ENCODE assay signal across 8 cellular contexts in genomic region chr3:111859974-111860859, GRCh38. TPM values are rescaled to one million over a fixed set of nuclear protein-coding genes. Genes with fewer than 3 reads are reported as not detected.
DNase-seq lines count a peak whose midpoint lies in the region; ATAC-seq and TF ChIP-seq lines count a peak whose summit lies in the region.

No MANE protein-coding gene starts in this region.

- H3K27me3 ChIP-seq in HUES48 (ENCODE audit: control insufficient read depth, insufficient read depth, low read length), result peaks cover 56% of the 10 kb centered on the region
- H3K27me3 ChIP-seq in Panc1 (ENCODE audit: control insufficient read depth, insufficient read depth, low read length), result peaks cover 9% of the 10 kb centered on the region

- peaks cover 0 to 2% of the 10 kb centered on the region in 2 donors for H3K27me3 Mint-ChIP-seq in natural killer cell treated with Interleukin-12 subunit alpha and Interleukin-12 subunit beta and Interleukin-15 and Interleukin-18, amount 100 ng/mL, for 72 hours

- in situ Hi-C loops in Panc1 (cut with HindIII; ENCODE audit: low pct_unique_long_range_greater_than_20kb, low sequenced_read_pairs), result no loop called here

- H3K4me3 ChIP-seq in HUES48 (ENCODE audit: low read depth, low read length) (peak overlapping the region; percentile 76), Panc1 (ENCODE audit: low read depth in 2 of 2, low read length in 2 of 2) (peak overlapping the region; percentile 52 to 83), fibroblast of pulmonary artery (replicated peaks; ENCODE audit: low read depth, low read length) (peak overlapping the region; percentile 90)

- H3K36me3 ChIP-seq in HUES48 (ENCODE audit: control insufficient read depth, insufficient read depth, low read length), result no peaks in the 10 kb centered on the region
- no peaks in the 10 kb centered on the region for H3K36me3 ChIP-seq in Panc1 (ENCODE audit: control insufficient read depth, insufficient read depth, low read length)

- H3K9ac ChIP-seq in HUES48 (ENCODE audit: low read depth, low read length), result peak overlapping the region; percentile 10; the same call in 1 of the 2 replicates

- H3K4me3 Mint-ChIP-seq in natural killer cell treated with Interleukin-12 subunit alpha and Interleukin-12 subunit beta and Interleukin-15 and Interleukin-18, amount 100 ng/mL, for 72 hours, result peak overlapping the region; percentile 88

- ATAC-seq in GM21526 (IDR thresholded peaks at IDR 0.05; ENCODE audit: low FRiP score, unreplicated experiment), result peak; percentile 92
- ATAC-seq in Panc1, result peak; percentile 89
- ATAC-seq in natural killer cell treated with Interleukin-12 subunit alpha and Interleukin-12 subunit beta and Interleukin-15 and Interleukin-18, amount 100 ng/mL, for 72 hours, result peak; percentile 76 to 83

- H3K27ac ChIP-seq in HUES48 (ENCODE audit: low read depth, low read length), result peak overlapping the region; percentile 96
- peak overlapping the region; percentile 65; the same call in 1 of the 2 replicates for H3K27ac ChIP-seq in Panc1 (ENCODE audit: low read length)

- H3K9me3 Mint-ChIP-seq in natural killer cell treated with Interleukin-12 subunit alpha and Interleukin-12 subunit beta and Interleukin-15 and Interleukin-18, amount 100 ng/mL, for 72 hours, result no peaks in the 10 kb centered on the region

- CTCF ChIA-PET in Panc1 (lab: Charles Lee), result interaction anchor here (0.7 to 2.3 kb wide), 7 partner anchors 10 to 226 kb away, joined by 3 to 11 read pairs (median 6); no protein-coding TSS in a partner anchor

- POLR2A ChIA-PET in Panc1 (lab: Charles Lee), result interaction anchor here (0.6 kb wide), 1 partner anchor 153 kb away, joined by 4 read pairs; no protein-coding TSS in a partner anchor

- DNase-seq in DMS53 (lab: John Stamatoyannopoulos, UW) (peak; percentile 80), Panc1 (ENCODE audit: low read depth, low spot score) (peak; percentile 27), fibroblast of pulmonary artery (ENCODE audit: low read depth) (peak; percentile 94), stromal cell of bone marrow (ENCODE audit: low read depth) (peak; percentile 83)
- peak; percentile 7 to 23 for DNase-seq in activated T-helper 1 cell treated with anti-CD3 and anti-CD28 coated beads, Interleukin-2, amount 50 U/mL, for 16 hours (ENCODE audit: low read depth in 1 of 2, low spot score in 1 of 2)
- peak; percentile 85 for DNase-seq in natural killer cell treated with Interleukin-12 subunit alpha and Interleukin-12 subunit beta and Interleukin-15 and Interleukin-18, amount 100 ng/mL, for 72 hours (ENCODE audit: low spot score)

- TF ChIP-seq CTCF in Panc1 (IDR thresholded peaks at IDR 0.05), result peak; percentile 60
- peak; percentile 54 for TF ChIP-seq CTCF in fibroblast of pulmonary artery (IDR thresholded peaks at IDR 0.05; ENCODE audit: low read length, missing control alignments)

- BruUV-seq in Panc1 (replicated peaks; lab: Mats Ljungman, UMichigan), result no TSS peak

- H3K4me1 ChIP-seq in HUES48 (ENCODE audit: control insufficient read depth, insufficient read depth, low read length), result peaks cover 48% of the 10 kb centered on the region
- H3K4me1 ChIP-seq in Panc1 (ENCODE audit: control insufficient read depth, insufficient read depth, low read length), result peaks cover 8% of the 10 kb centered on the region; the same call in 1 of the 2 replicates

- peak overlapping the region; percentile 75 to 89 for H3K27ac Mint-ChIP-seq in natural killer cell treated with Interleukin-12 subunit alpha and Interleukin-12 subunit beta and Interleukin-15 and Interleukin-18, amount 100 ng/mL, for 72 hours

- intact Hi-C loops in Panc1 (cut with micrococcal nuclease; ENCODE audit: unreplicated experiment), result loop anchor here (2.0 kb wide), 1 partner anchor 143 kb away; no protein-coding TSS in a partner anchor

- H3K9me3 ChIP-seq in HUES48 (ENCODE audit: control insufficient read depth, insufficient read depth, low read length) (no peaks in the 10 kb centered on the region), Panc1 (ENCODE audit: control insufficient read depth, insufficient read depth, low read depth, low read length) (no peaks in the 10 kb centered on the region)

- peaks cover 35 to 44% of the 10 kb centered on the region in 2 donors for H3K4me1 Mint-ChIP-seq in natural killer cell treated with Interleukin-12 subunit alpha and Interleukin-12 subunit beta and Interleukin-15 and Interleukin-18, amount 100 ng/mL, for 72 hours (ENCODE audit: low read depth in 2 of 2)

- no peaks in the 10 kb centered on the region for H3K36me3 Mint-ChIP-seq in natural killer cell treated with Interleukin-12 subunit alpha and Interleukin-12 subunit beta and Interleukin-15 and Interleukin-18, amount 100 ng/mL, for 72 hours

RNA-seq across cellular contexts. Expression of gene PHLDB2, which starts 1.2 kb away (rescaled TPM):
- total RNA-seq in Panc1 (2021; ENCODE audit: unreplicated experiment), result 11.3 TPM
- 4.1 TPM for polyA plus RNA-seq in Panc1 (2012; ENCODE audit: insufficient read length)
- total RNA-seq in natural killer cell treated with Interleukin-12 subunit alpha and Interleukin-12 subunit beta and Interleukin-15 and Interleukin-18, amount 100 ng/mL, for 72 hours, result 10 to 100 TPM; 12.2 to 13.6 TPM

Comparison
In these comparisons a context has a peak if more than half of its experiments do, and no peak if none do; other contexts are left out.
1. Peak in every context shown above with its lines: DNase-seq, ATAC-seq, H3K4me3 ChIP-seq and H3K27ac ChIP-seq.
2. DNase-seq: peak in every context shown above with its lines; median percentile 94 in fibroblast of pulmonary artery; 85 in natural killer cell treated with Interleukin-12 subunit alpha and Interleukin-12 subunit beta and Interleukin-15 and Interleukin-18, amount 100 ng/mL, for 72 hours; 83 in stromal cell of bone marrow; 80 in DMS53; 27 in Panc1; 15 in activated T-helper 1 cell treated with anti-CD3 and anti-CD28 coated beads, Interleukin-2, amount 50 U/mL, for 16 hours.